Comparison of ENCODE assay signal across 8 cellular contexts in the genomic region with DNA sequence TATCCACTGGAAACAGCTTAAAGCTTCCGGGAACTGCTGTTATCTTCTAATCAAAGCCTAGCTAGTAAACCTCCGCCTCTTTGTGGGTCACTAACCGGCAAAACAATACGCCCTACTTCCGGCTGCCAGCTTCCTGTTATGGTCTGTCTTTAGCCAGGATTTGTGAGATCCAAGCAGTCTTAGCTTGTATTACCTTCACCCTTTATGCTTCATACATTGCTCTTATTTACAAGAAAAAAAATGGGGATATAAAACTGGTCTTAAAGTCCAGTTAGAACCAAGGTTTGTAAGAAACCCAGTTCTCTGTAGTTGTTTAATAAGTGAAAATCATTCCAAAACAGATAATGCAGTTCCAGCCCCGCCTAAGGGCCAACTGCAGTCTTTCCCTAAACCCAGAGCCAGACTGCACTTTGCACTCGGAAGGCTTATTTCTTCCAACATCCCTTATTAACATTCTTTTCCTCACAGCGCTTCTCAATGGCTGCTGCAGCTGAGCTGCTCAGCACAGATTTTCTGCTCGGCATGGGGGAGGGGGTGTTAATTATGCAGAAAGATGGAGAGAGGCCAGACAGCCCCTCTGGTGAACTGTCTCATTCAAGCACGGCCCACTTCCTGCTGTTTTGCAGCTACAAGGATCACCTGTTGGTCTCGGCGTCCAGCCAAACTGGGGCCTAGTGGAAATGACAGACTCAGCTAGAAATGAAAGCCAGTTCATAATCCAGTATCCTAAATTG.
DNase-seq lines count a peak whose midpoint lies in the region; ATAC-seq and TF ChIP-seq lines count a peak whose summit lies in the region.

No MANE protein-coding gene starts in this region.

- H3K4me3 ChIP-seq in epithelial cell of esophagus (ENCODE audit: low read length) = no peak overlapping the region
- no peak overlapping the region for H3K4me3 ChIP-seq in mucosa of stomach (ENCODE audit: low read length)

- DNase-seq in GM03348 (ENCODE audit: low spot score) (peak; percentile 24), NCI-H446 treated with DMSO at 0.1 percent for 48 hours (lab: John Stamatoyannopoulos, UW) (peak; percentile 41), epithelial cell of esophagus (ENCODE audit: low read depth) (peak; percentile 27)
- DNase-seq in activated CD8-positive, alpha-beta memory T cell treated with anti-CD3 and anti-CD28 coated beads, Interleukin-2, amount 50 U/mL, for 48 hours = peak; percentile 74
- peak; percentile 44 to 54 for DNase-seq in stimulated activated CD8-positive, alpha-beta memory T cell treated with anti-CD3 and anti-CD28 coated beads, Interleukin-2, amount 100 ng/mL, for 1 hour (ENCODE audit: low read depth in 2 of 2)
- DNase-seq in NK-92 treated with Interleukin-12 subunit alpha and Interleukin-12 subunit beta, amount 100 ng/mL, for 24 hours (lab: John Stamatoyannopoulos, UW) = no peak

- no peak for TF ChIP-seq CTCF in epithelial cell of esophagus (IDR thresholded peaks at IDR 0.05; ENCODE audit: insufficient read depth, low read depth, low read length, missing control alignments)

- peaks cover 24% of the 10 kb centered on the region for H3K4me1 ChIP-seq in mucosa of stomach (ENCODE audit: control insufficient read depth, insufficient read depth, low read length)

- H3K9ac ChIP-seq in mucosa of stomach (ENCODE audit: low read length) = peak overlapping the region; percentile 34

- peak; percentile 81 for ATAC-seq in HG02973 (IDR thresholded peaks at IDR 0.05; ENCODE audit: unreplicated experiment)

- no peaks in the 10 kb centered on the region for H3K27me3 ChIP-seq in mucosa of stomach (ENCODE audit: control insufficient read depth, insufficient read depth, low read length)

- H3K36me3 ChIP-seq in mucosa of stomach (ENCODE audit: control insufficient read depth, insufficient read depth, low read length) = no peaks in the 10 kb centered on the region

- H3K9me3 ChIP-seq in mucosa of stomach (ENCODE audit: control insufficient read depth, low read length) = no peaks in the 10 kb centered on the region
